ENCODE assay signal across 1 cellular context in the genomic region with DNA sequence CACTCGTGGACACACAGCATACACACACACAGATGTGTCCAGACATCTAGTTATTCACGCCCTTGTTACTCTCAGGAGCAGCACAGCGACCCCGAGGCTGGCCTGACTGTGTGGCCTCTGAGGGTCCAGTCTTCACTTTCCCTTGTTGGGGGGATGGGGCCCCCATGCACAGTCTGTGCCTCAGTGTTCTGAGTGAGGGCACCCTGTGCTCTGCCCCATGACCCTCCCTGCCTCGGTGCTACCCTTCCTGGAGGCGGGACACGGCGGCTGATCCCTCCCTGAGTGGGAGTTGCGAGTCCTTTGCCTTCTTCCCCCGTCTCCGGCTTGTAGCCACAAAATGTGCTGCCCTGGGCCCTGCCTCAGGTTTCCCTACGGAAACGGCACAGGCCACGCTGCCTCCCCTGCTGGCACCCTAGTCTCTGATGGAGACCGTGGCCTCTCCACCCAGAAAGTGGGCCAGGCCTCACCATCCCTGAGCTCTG.
TF ChIP-seq lines count a peak whose summit lies in the region.

No MANE protein-coding gene starts in this region.

TF ChIP-seq in HepG2, 621 proteins besides CTCF, POLR2A, EP300 and RAD21:
- TF ChIP-seq ZNF547 (CRISPR knock-in tag; IDR thresholded peaks at IDR 0.05), result no peak
- TF ChIP-seq, protein P1, sequence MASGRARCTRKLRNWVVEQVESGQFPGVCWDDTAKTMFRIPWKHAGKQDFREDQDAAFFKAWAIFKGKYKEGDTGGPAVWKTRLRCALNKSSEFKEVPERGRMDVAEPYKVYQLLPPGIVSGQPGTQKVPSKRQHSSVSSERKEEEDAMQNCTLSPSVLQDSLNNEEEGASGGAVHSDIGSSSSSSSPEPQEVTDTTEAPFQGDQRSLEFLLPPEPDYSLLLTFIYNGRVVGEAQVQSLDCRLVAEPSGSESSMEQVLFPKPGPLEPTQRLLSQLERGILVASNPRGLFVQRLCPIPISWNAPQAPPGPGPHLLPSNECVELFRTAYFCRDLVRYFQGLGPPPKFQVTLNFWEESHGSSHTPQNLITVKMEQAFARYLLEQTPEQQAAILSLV (CRISPR knock-in tag; IDR thresholded peaks at IDR 0.05; ENCODE audit: borderline replicate concordance), result 0 out of 2 replicates have a peak, but pooled peaks have one; percentile 9
- no peak for TF ChIP-seq HMGA1 (CRISPR knock-in tag; conservative IDR thresholded peaks at IDR 0.05)
- TF ChIP-seq TSC22D2 (CRISPR knock-in tag; IDR thresholded peaks at IDR 0.05; ENCODE audit: borderline replicate concordance), result no peak
- TF ChIP-seq ZNF180 (CRISPR knock-in tag; IDR thresholded peaks at IDR 0.05; ENCODE audit: borderline replicate concordance, low read depth), result no peak
- TF ChIP-seq, protein P2, sequence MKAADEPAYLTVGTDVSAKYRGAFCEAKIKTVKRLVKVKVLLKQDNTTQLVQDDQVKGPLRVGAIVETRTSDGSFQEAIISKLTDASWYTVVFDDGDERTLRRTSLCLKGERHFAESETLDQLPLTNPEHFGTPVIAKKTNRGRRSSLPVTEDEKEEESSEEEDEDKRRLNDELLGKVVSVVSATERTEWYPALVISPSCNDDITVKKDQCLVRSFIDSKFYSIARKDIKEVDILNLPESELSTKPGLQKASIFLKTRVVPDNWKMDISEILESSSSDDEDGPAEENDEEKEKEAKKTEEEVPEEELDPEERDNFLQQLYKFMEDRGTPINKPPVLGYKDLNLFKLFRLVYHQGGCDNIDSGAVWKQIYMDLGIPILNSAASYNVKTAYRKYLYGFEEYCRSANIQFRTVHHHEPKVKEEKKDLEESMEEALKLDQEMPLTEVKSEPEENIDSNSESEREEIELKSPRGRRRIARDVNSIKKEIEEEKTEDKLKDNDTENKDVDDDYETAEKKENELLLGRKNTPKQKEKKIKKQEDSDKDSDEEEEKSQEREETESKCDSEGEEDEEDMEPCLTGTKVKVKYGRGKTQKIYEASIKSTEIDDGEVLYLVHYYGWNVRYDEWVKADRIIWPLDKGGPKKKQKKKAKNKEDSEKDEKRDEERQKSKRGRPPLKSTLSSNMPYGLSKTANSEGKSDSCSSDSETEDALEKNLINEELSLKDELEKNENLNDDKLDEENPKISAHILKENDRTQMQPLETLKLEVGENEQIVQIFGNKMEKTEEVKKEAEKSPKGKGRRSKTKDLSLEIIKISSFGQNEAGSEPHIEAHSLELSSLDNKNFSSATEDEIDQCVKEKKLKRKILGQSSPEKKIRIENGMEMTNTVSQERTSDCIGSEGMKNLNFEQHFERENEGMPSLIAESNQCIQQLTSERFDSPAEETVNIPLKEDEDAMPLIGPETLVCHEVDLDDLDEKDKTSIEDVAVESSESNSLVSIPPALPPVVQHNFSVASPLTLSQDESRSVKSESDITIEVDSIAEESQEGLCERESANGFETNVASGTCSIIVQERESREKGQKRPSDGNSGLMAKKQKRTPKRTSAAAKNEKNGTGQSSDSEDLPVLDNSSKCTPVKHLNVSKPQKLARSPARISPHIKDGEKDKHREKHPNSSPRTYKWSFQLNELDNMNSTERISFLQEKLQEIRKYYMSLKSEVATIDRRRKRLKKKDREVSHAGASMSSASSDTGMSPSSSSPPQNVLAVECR (CRISPR knock-in tag; IDR thresholded peaks at IDR 0.05; ENCODE audit: borderline replicate concordance), result 0 out of 2 replicates have a peak, but pooled peaks have one; percentile 9
- no peak for TF ChIP-seq ATF7-NPFF (CRISPR knock-in tag; IDR thresholded peaks at IDR 0.05; ENCODE audit: low read depth)
- TF ChIP-seq, protein P3, sequence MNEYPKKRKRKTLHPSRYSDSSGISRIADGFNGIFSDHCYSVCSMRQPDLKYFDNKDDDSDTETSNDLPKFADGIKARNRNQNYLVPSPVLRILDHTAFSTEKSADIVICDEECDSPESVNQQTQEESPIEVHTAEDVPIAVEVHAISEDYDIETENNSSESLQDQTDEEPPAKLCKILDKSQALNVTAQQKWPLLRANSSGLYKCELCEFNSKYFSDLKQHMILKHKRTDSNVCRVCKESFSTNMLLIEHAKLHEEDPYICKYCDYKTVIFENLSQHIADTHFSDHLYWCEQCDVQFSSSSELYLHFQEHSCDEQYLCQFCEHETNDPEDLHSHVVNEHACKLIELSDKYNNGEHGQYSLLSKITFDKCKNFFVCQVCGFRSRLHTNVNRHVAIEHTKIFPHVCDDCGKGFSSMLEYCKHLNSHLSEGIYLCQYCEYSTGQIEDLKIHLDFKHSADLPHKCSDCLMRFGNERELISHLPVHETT (CRISPR knock-in tag; conservative IDR thresholded peaks at IDR 0.05), result no peak
- 0 out of 2 replicates have a peak, but pooled peaks have one; percentile 4 for TF ChIP-seq HOXA9 (CRISPR knock-in tag; IDR thresholded peaks at IDR 0.05; ENCODE audit: borderline replicate concordance)
- TF ChIP-seq, protein P4, sequence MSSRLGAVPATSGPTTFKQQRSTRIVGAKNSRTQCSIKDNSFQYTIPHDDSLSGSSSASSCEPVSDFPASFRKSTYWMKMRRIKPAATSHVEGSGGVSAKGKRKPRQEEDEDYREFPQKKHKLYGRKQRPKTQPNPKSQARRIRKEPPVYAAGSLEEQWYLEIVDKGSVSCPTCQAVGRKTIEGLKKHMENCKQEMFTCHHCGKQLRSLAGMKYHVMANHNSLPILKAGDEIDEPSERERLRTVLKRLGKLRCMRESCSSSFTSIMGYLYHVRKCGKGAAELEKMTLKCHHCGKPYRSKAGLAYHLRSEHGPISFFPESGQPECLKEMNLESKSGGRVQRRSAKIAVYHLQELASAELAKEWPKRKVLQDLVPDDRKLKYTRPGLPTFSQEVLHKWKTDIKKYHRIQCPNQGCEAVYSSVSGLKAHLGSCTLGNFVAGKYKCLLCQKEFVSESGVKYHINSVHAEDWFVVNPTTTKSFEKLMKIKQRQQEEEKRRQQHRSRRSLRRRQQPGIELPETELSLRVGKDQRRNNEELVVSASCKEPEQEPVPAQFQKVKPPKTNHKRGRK (CRISPR knock-in tag; IDR thresholded peaks at IDR 0.05), result no peak
- TF ChIP-seq ZNF3 (CRISPR knock-in tag; IDR thresholded peaks at IDR 0.05), result no peak
